19 cellular contexts compared by ENCODE assay signal in the genomic region with DNA sequence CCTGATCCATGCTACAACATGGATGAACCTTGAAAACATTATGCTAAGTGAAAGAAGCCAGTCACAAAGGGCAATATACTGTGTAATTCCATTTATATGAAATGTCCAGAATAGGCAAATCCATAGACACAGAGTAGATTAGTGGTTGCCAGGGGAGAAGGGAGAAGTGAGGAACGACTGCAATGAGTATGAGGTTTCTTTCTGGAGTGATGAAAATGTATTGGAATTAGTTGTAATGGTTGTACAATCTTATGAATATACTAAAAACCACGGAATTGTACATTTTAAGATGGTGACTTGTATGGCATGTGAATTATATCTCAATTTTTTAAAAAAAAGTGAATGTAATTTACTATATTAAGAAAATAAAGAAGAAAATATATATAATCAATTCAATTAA.
DNase-seq lines count a peak whose midpoint lies in the region; ATAC-seq, FAIRE-seq and TF ChIP-seq lines count a peak whose summit lies in the region.
"Had no signal": no experiment of that assay in that cellular context is flagged by ENCODE, and none has a peak within 500 bp of the region (broad histone marks: within the 10 kb centered on the region; RNA-seq: fewer than 3 reads in every experiment).

No MANE protein-coding gene starts in this region.

- H4K20me1 ChIP-seq in Karpas-422 (ENCODE audit: insufficient read depth, low read depth, low read length): 0 out of 2 replicates have a peak, but pooled peaks cover 6% of the 10 kb centered on the region

- H3K36me3 ChIP-seq in Karpas-422 (ENCODE audit: insufficient read depth, low read length) (no peaks in the 10 kb centered on the region), small intestine (ENCODE audit: control insufficient read depth in 2 of 2, insufficient read depth in 2 of 2, low read length in 2 of 2) (peaks cover 0 to 5% of the 10 kb centered on the region in 2 donors), body of pancreas (replicated peaks in 1 of 2; ENCODE audit: insufficient read depth in 1 of 2, low read depth in 2 of 2) (no peaks in the 10 kb centered on the region)

- peak; percentile 65 for FAIRE-seq in small intestine (lab: Jason Lieb, UNC)
- FAIRE-seq: A549, GM12878, GM18507 had no signal

- H3K4me1 ChIP-seq in Karpas-422 (ENCODE audit: low read length) (peaks cover 4% of the 10 kb centered on the region), small intestine (ENCODE audit: control insufficient read depth in 2 of 2, insufficient read depth in 1 of 2, low read depth in 1 of 2, low read length in 1 of 2) (peaks cover 3 to 10% of the 10 kb centered on the region in 2 donors), body of pancreas (no peaks in the 10 kb centered on the region)
- H3K4me1 ChIP-seq: A549, Caco-2 had no signal

- no peaks in the 10 kb centered on the region for H3K79me2 ChIP-seq in Karpas-422 (ENCODE audit: low read length)

- ATAC-seq in body of pancreas: no peak
- ATAC-seq: A549; CD8-positive, alpha-beta T cell; GM12878 had no signal

- H3K27ac ChIP-seq in Karpas-422 (ENCODE audit: low read length) (no peak overlapping the region), small intestine (ENCODE audit: low read depth in 1 of 2, low read length in 1 of 2) (no peak overlapping the region), body of pancreas (no peak overlapping the region)
- H3K27ac ChIP-seq: 22Rv1; A549; BLaER1 treated with 17β-estradiol and CSF1 and Interleukin-3, amounts not matched to agents 10 nM and 100 nM; C4-2B had no signal

- intact Hi-C loops in body of pancreas (cut with DNase I): no loop called here

- H2AFZ ChIP-seq in Karpas-422 (ENCODE audit: low read length): no peak overlapping the region

- WGBS in small intestine, 3 donors: 45 to 47% (median 47%) methylated on average over 2 of the region's 2 CpGs
- 38 to 79% methylated on average over 2 of the region's 2 CpGs for WGBS in body of pancreas, 2 donors

- no peak overlapping the region for H3K4me3 ChIP-seq in Karpas-422 (ENCODE audit: low read length)
- no peak overlapping the region for H3K4me3 ChIP-seq in small intestine (ENCODE audit: low read depth in 1 of 2, low read length in 2 of 2)
- no peak overlapping the region for H3K4me3 ChIP-seq in body of pancreas
- H3K4me3 ChIP-seq: A549; BLaER1 treated with 17β-estradiol and CSF1 and Interleukin-3, amounts not matched to agents 10 nM and 100 nM; GM12878 had no signal

- H3K9ac ChIP-seq in Karpas-422 (ENCODE audit: low read length): no peak overlapping the region
- H3K9ac ChIP-seq: BLaER1 treated with 17β-estradiol and CSF1 and Interleukin-3, amounts not matched to agents 10 nM and 100 nM had no signal

- H3K4me2 ChIP-seq in Karpas-422 (ENCODE audit: low read depth, low read length, poor library complexity, severe bottlenecking): no peak overlapping the region
- H3K4me2 ChIP-seq: A549; BLaER1 treated with 17β-estradiol and CSF1 and Interleukin-3, amounts not matched to agents 10 nM and 100 nM had no signal

- no peaks in the 10 kb centered on the region for H3K9me2 ChIP-seq in Karpas-422 (replicated peaks; ENCODE audit: insufficient read depth, low read length)

- no peak for TF ChIP-seq CTCF in body of pancreas (IDR thresholded peaks at IDR 0.05)

- DNase-seq in NCI-H82 (lab: John Stamatoyannopoulos, UW) (peak; percentile 27), NCI-H82 treated with DMSO at 0.1 percent for 48 hours (lab: John Stamatoyannopoulos, UW; ENCODE audit: unreplicated experiment) (no peak), Karpas-422 (peak; percentile 15), small intestine (no peak), nucleus accumbens (lab: John Stamatoyannopoulos, UW) (no peak), body of pancreas (no peak)
- DNase-seq: AML-193; Caco-2; Calu3; CD4-positive, alpha-beta T cell; CD8-positive, alpha-beta T cell; DMS79 treated with DMSO at 0.1 percent for 48 hours; GDM1 had no signal

- no peak for TF ChIP-seq POLR2A in body of pancreas (IDR thresholded peaks at IDR 0.05)

- no peaks in the 10 kb centered on the region for H3K27me3 ChIP-seq in Karpas-422 (ENCODE audit: low read length)
- H3K27me3 ChIP-seq in small intestine (ENCODE audit: control insufficient read depth in 2 of 2, insufficient read depth in 2 of 2, low read length in 2 of 2): no peaks in the 10 kb centered on the region
- no peaks in the 10 kb centered on the region for H3K27me3 ChIP-seq in body of pancreas
- H3K27me3 ChIP-seq: BLaER1 treated with 17β-estradiol and CSF1 and Interleukin-3, amounts not matched to agents 10 nM and 100 nM had no signal

- no peaks in the 10 kb centered on the region for H3K9me3 ChIP-seq in Karpas-422 (ENCODE audit: low read length)
- no peaks in the 10 kb centered on the region for H3K9me3 ChIP-seq in small intestine (ENCODE audit: control insufficient read depth, low read depth)
- no peaks in the 10 kb centered on the region for H3K9me3 ChIP-seq in body of pancreas
- H3K9me3 ChIP-seq: A549; BLaER1 treated with 17β-estradiol and CSF1 and Interleukin-3, amounts not matched to agents 10 nM and 100 nM; Caco-2 had no signal

Comparison
In these comparisons a context has a peak if more than half of its experiments do, and no peak if none do; other contexts are left out.
1. DNase-seq: peak in NCI-H82 (single experiment) and Karpas-422 (single experiment); none in NCI-H82 treated with DMSO at 0.1 percent for 48 hours (single experiment), small intestine (single experiment), nucleus accumbens (0 of 56) and body of pancreas (0 of 4).